Comparison of ENCODE assay signal across 11 cellular contexts in genomic region chr12:45933504-45933903, GRCh38.
"Had no signal": no experiment of that assay in that cellular context is flagged by ENCODE, and none has a peak within 500 bp of the region (broad histone marks: within the 10 kb centered on the region; RNA-seq: fewer than 3 reads in every experiment).

No MANE protein-coding gene starts in this region.

- H3K4me3 ChIP-seq: colonic mucosa, transverse colon had no signal

- H3K27me3 ChIP-seq: colonic mucosa, neutrophil, transverse colon had no signal

- DNase-seq: activated CD4-positive, CD25-positive, alpha-beta regulatory T cell; activated effector memory CD4-positive, alpha-beta T cell treated with Interleukin-2 at 50 U/mL for 16 hours; activated T-cell treated with anti-CD3 and anti-CD28 coated beads, Interleukin-2, amount 50 U/mL, for 24 hours; colonic mucosa; effector CD4-positive, alpha-beta T cell; kidney glomerular epithelial cell; small intestine; transverse colon had no signal

- H3K4me1 ChIP-seq: colonic mucosa, transverse colon had no signal

- H3K27me3 Mint-ChIP-seq: activated naive CD4-positive, alpha-beta T cell treated with anti-CD3 and anti-CD28 coated beads, Interleukin-2, amount 50 U/mL, for 24 hours; activated T-cell treated with anti-CD3 and anti-CD28 coated beads, Interleukin-2, amount 50 U/mL, for 24 hours had no signal

- H3K27ac ChIP-seq: colonic mucosa, neutrophil, transverse colon had no signal

- H3K27ac Mint-ChIP-seq: activated naive CD4-positive, alpha-beta T cell treated with anti-CD3 and anti-CD28 coated beads, Interleukin-2, amount 50 U/mL, for 24 hours; activated T-cell treated with anti-CD3 and anti-CD28 coated beads, Interleukin-2, amount 50 U/mL, for 24 hours; mesothelial cell of epicardium had no signal

- H3K9me3 Mint-ChIP-seq: activated naive CD4-positive, alpha-beta T cell treated with anti-CD3 and anti-CD28 coated beads, Interleukin-2, amount 50 U/mL, for 24 hours; activated T-cell treated with anti-CD3 and anti-CD28 coated beads, Interleukin-2, amount 50 U/mL, for 24 hours; mesothelial cell of epicardium had no signal

- H3K9me3 ChIP-seq: colonic mucosa, neutrophil, transverse colon had no signal

- H3K4me3 Mint-ChIP-seq: activated naive CD4-positive, alpha-beta T cell treated with anti-CD3 and anti-CD28 coated beads, Interleukin-2, amount 50 U/mL, for 24 hours; activated T-cell treated with anti-CD3 and anti-CD28 coated beads, Interleukin-2, amount 50 U/mL, for 24 hours; mesothelial cell of epicardium had no signal
